ENCODE assay signal across 16 cellular contexts in genomic region chr11:108614086-108614485, GRCh38. TPM values are rescaled to one million over a fixed set of nuclear protein-coding genes. Genes with fewer than 3 reads are reported as not detected.
DNase-seq lines count a peak whose midpoint lies in the region; ATAC-seq, FAIRE-seq and TF ChIP-seq lines count a peak whose summit lies in the region.
"Had no signal": no experiment of that assay in that cellular context is flagged by ENCODE, and none has a peak within 500 bp of the region (broad histone marks: within the 10 kb centered on the region; RNA-seq: fewer than 3 reads in every experiment).

No MANE protein-coding gene starts in this region.

- H3K79me2 ChIP-seq in PC-3 (ENCODE audit: low read length): no peaks in the 10 kb centered on the region

- no peak for FAIRE-seq in bronchial epithelial cell (lab: Jason Lieb, UNC)
- FAIRE-seq: D721Med, GM19239 had no signal

- ATAC-seq in PC-3 (no peak), HG02970 (IDR thresholded peaks at IDR 0.05; ENCODE audit: low FRiP score, unreplicated experiment) (no peak), Right ventricle myocardium superior (ENCODE audit: poor library complexity) (no peak)
- ATAC-seq: CD8-positive, alpha-beta T cell had no signal

- H4K20me1 ChIP-seq in PC-3 (ENCODE audit: low read length): no peaks in the 10 kb centered on the region

- peaks cover 44% of the 10 kb centered on the region for H3K4me1 ChIP-seq in PC-3 (ENCODE audit: insufficient read depth, low read length)
- peaks cover 0 to 32% (median 0%) of the 10 kb centered on the region in 3 donors for H3K4me1 ChIP-seq in esophagus squamous epithelium
- H3K4me1 ChIP-seq in suprapubic skin: peaks cover 13% of the 10 kb centered on the region

- POLR2A ChIA-PET in PC-3 (lab: Charles Lee; ENCODE audit: unreplicated experiment): no interaction called here

- no peak overlapping the region for H2AFZ ChIP-seq in PC-3 (ENCODE audit: low read length)

- TF ChIP-seq POLR2A in esophagus squamous epithelium (IDR thresholded peaks at IDR 0.05) (no peak), suprapubic skin (IDR thresholded peaks at IDR 0.05) (no peak)

- H3K27me3 ChIP-seq in PC-3 (ENCODE audit: low read length) (no peaks in the 10 kb centered on the region), bronchial epithelial cell (ENCODE audit: control insufficient read depth, insufficient read depth, low read length) (no peaks in the 10 kb centered on the region), esophagus squamous epithelium (no peaks in the 10 kb centered on the region), suprapubic skin (no peaks in the 10 kb centered on the region)

- intact Hi-C loops in PC-3 (cut with micrococcal nuclease): no loop called here
- intact Hi-C loops in esophagus squamous epithelium (cut with DNase I): no loop called here
- intact Hi-C loops in Right ventricle myocardium superior (cut with DNase I): no loop called here

- H3K9me3 ChIP-seq in PC-3 (ENCODE audit: low read length) (no peaks in the 10 kb centered on the region), esophagus squamous epithelium (no peaks in the 10 kb centered on the region), suprapubic skin (no peaks in the 10 kb centered on the region)

- H3K36me3 ChIP-seq in PC-3 (ENCODE audit: low read depth, low read length) (no peaks in the 10 kb centered on the region), bronchial epithelial cell (ENCODE audit: control insufficient read depth, insufficient read depth, low read length) (no peaks in the 10 kb centered on the region), esophagus squamous epithelium (no peaks in the 10 kb centered on the region), suprapubic skin (no peaks in the 10 kb centered on the region)

- no peak overlapping the region for H3K4me2 ChIP-seq in PC-3 (ENCODE audit: low read length)

- DNase-seq in PC-3: peak; percentile 46
- DNase-seq in bronchial epithelial cell (ENCODE audit: low read depth): peak; percentile 66
- no peak for DNase-seq in esophagus squamous epithelium (lab: John Stamatoyannopoulos, UW)
- DNase-seq in suprapubic skin (ENCODE audit: low spot score in 2 of 2): no peak
- DNase-seq in NK-92 treated with Interleukin-12 subunit alpha and Interleukin-12 subunit beta, amount 100 ng/mL, for 24 hours (lab: John Stamatoyannopoulos, UW): no peak
- DNase-seq in Right ventricle myocardium superior: no peak
- DNase-seq: CD8-positive, alpha-beta T cell; COR-L47; DND-41; GF-D8; HCEC 1CT; HFFc6 had no signal

- H3K4me3 ChIP-seq in PC-3 (ENCODE audit: low read length) (no peak overlapping the region), bronchial epithelial cell (ENCODE audit: low read depth, low read length) (no peak overlapping the region), esophagus squamous epithelium (no peak overlapping the region), suprapubic skin (no peak overlapping the region)

- CTCF ChIA-PET in PC-3 (lab: Charles Lee): no interaction called here

- TF ChIP-seq CTCF in PC-3 (conservative IDR thresholded peaks at IDR 0.05; ENCODE audit: low read depth, low read length) (no peak), bronchial epithelial cell (IDR thresholded peaks at IDR 0.05; ENCODE audit: insufficient read depth, low read length, severe bottlenecking) (no peak), esophagus squamous epithelium (IDR thresholded peaks at IDR 0.05) (no peak), suprapubic skin (IDR thresholded peaks at IDR 0.05) (no peak)

- no peaks in the 10 kb centered on the region for H3F3A ChIP-seq in PC-3 (ENCODE audit: low read length, unreplicated experiment)

- 41 to 48% methylated on average over 3 of the region's 3 CpGs for WGBS in esophagus squamous epithelium, 2 donors
- 69% methylated on average over 3 of the region's 3 CpGs for WGBS in suprapubic skin

- no peaks in the 10 kb centered on the region for H3K9me2 ChIP-seq in PC-3 (replicated peaks; ENCODE audit: low read length)

- TF ChIP-seq EP300 in suprapubic skin (IDR thresholded peaks at IDR 0.05): no peak

- no peak overlapping the region for H3K27ac ChIP-seq in PC-3 (ENCODE audit: low read length)
- peak overlapping the region; percentile 23 to 66 (median 57) for H3K27ac ChIP-seq in esophagus squamous epithelium
- H3K27ac ChIP-seq in suprapubic skin: peak overlapping the region; percentile 29
- H3K27ac ChIP-seq: HL-60 had no signal

- no peak overlapping the region for H3K9ac ChIP-seq in PC-3 (ENCODE audit: low read length)

- no TSS peak for BruUV-seq in PC-3 (replicated peaks; lab: Mats Ljungman, UMichigan)

RNA-seq across cellular contexts. Expression of gene EXPH5, which starts 20.5 kb away (rescaled TPM):
- total RNA-seq in PC-3 (2014; rRNA removed) (13.5 and 14.1 TPM in 2 replicates), bronchial epithelial cell (7.6 and 22.3 TPM in 2 replicates), esophagus squamous epithelium (10 to 100 TPM; 23.4 to 36.7 (median 26.7) TPM), suprapubic skin (100 to 1,000 TPM; 120 to 232 (median 149) TPM), Right ventricle myocardium superior (2.5 TPM)

RNA-seq across cellular contexts. Expression of gene DDX10, which starts 50.8 kb away (rescaled TPM):
- total RNA-seq in PC-3 (2014; rRNA removed) (55.2 and 73.0 TPM in 2 replicates), bronchial epithelial cell (67.4 and 90.1 TPM in 2 replicates), esophagus squamous epithelium (10 to 100 TPM in 3 of 4 donors, 1 to 10 TPM in 1; 5.5 to 25.0 (median 17.5) TPM), suprapubic skin (10 to 100 TPM; 21.9 to 30.7 (median 27.2) TPM), Right ventricle myocardium superior (10.2 TPM)

Comparison
In these comparisons a context has a peak if more than half of its experiments do, and no peak if none do; other contexts are left out.
1. DNase-seq: peak in PC-3 (single experiment) and bronchial epithelial cell (single experiment); none in esophagus squamous epithelium (single experiment), suprapubic skin (0 of 2), NK-92 treated with Interleukin-12 subunit alpha and Interleukin-12 subunit beta, amount 100 ng/mL, for 24 hours (single experiment) and Right ventricle myocardium superior (single experiment).